In genomic region chr6:18154507-18155272, GRCh38 we compare ENCODE assay signal across 1 cellular context.
TF ChIP-seq lines count a peak whose summit lies in the region.

Gene TPMT (minus strand): TSS chr6:18155077. CDS start chr6:18149127, 5,950 bp downstream.

TF ChIP-seq in HepG2, 621 proteins besides CTCF, POLR2A, EP300 and RAD21 (continued from another document and continues in another):
- TF ChIP-seq ZBTB49 (CRISPR knock-in tag; IDR thresholded peaks at IDR 0.05; ENCODE audit: borderline replicate concordance) (0 out of 2 replicates have a peak, but pooled peaks have one; percentile 33), PATZ1 (CRISPR knock-in tag; IDR thresholded peaks at IDR 0.05) (0 out of 2 replicates have a peak, but pooled peaks have one; percentile 8), ZIK1 (CRISPR knock-in tag; IDR thresholded peaks at IDR 0.05; ENCODE audit: borderline replicate concordance, low read depth) (no peak), ZNF839 (CRISPR knock-in tag; IDR thresholded peaks at IDR 0.05; ENCODE audit: borderline replicate concordance) (no peak), ZNF503 (CRISPR knock-in tag; IDR thresholded peaks at IDR 0.05) (no peak; the same call in 1 of the 2 replicates), ZNF230 (CRISPR knock-in tag; IDR thresholded peaks at IDR 0.05) (no peak), HMGXB4 (CRISPR knock-in tag; IDR thresholded peaks at IDR 0.05; ENCODE audit: borderline replicate concordance in 1 of 2, low read depth in 1 of 2) (no peak), ZNF557 (CRISPR knock-in tag; IDR thresholded peaks at IDR 0.05) (no peak), ZNF275 (CRISPR knock-in tag; IDR thresholded peaks at IDR 0.05; ENCODE audit: borderline replicate concordance) (peak; percentile 14), CEBPB (IDR thresholded peaks at IDR 0.05; ENCODE audit: borderline replicate concordance, low read depth, low read length) (no peak), GZF1 (CRISPR knock-in tag; IDR thresholded peaks at IDR 0.05) (no peak), SPEN (CRISPR knock-in tag; IDR thresholded peaks at IDR 0.05; ENCODE audit: low read depth) (peak; percentile 1; the same call in 1 of the 2 replicates), ZNF460 (CRISPR knock-in tag; IDR thresholded peaks at IDR 0.05; ENCODE audit: borderline replicate concordance) (no peak; the same call in 1 of the 2 replicates), PHB2 (IDR thresholded peaks at IDR 0.05; ENCODE audit: partially characterized antibody) (no peak), POGZ (CRISPR knock-in tag; IDR thresholded peaks at IDR 0.05) (no peak; the same call in 1 of the 2 replicates), FOXK1 (CRISPR knock-in tag; IDR thresholded peaks at IDR 0.05; ENCODE audit: borderline replicate concordance, low read depth) (no peak), ZNF276 (CRISPR knock-in tag; IDR thresholded peaks at IDR 0.05; ENCODE audit: low read depth) (no peak), POGK (CRISPR knock-in tag; conservative IDR thresholded peaks at IDR 0.05) (no peak), FOXA3 (CRISPR knock-in tag; IDR thresholded peaks at IDR 0.05) (no peak), ZNF746 (CRISPR knock-in tag; IDR thresholded peaks at IDR 0.05) (no peak; the same call in 1 of the 2 replicates), POLR2G (IDR thresholded peaks at IDR 0.05; ENCODE audit: low read depth, low read length) (peak; percentile 66; the same call in 1 of the 2 replicates), SNAI1 (CRISPR knock-in tag; IDR thresholded peaks at IDR 0.05; ENCODE audit: borderline replicate concordance) (no peak), RBM39 (IDR thresholded peaks at IDR 0.05; ENCODE audit: low read depth, low read length, poor library complexity, severe bottlenecking) (no peak), ZNF354B (CRISPR knock-in tag; IDR thresholded peaks at IDR 0.05) (no peak)
- TF ChIP-seq, protein P1, sequence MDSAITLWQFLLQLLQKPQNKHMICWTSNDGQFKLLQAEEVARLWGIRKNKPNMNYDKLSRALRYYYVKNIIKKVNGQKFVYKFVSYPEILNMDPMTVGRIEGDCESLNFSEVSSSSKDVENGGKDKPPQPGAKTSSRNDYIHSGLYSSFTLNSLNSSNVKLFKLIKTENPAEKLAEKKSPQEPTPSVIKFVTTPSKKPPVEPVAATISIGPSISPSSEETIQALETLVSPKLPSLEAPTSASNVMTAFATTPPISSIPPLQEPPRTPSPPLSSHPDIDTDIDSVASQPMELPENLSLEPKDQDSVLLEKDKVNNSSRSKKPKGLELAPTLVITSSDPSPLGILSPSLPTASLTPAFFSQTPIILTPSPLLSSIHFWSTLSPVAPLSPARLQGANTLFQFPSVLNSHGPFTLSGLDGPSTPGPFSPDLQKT (CRISPR knock-in tag; IDR thresholded peaks at IDR 0.05; ENCODE audit: borderline replicate concordance), result no peak
- TF ChIP-seq, protein P2, sequence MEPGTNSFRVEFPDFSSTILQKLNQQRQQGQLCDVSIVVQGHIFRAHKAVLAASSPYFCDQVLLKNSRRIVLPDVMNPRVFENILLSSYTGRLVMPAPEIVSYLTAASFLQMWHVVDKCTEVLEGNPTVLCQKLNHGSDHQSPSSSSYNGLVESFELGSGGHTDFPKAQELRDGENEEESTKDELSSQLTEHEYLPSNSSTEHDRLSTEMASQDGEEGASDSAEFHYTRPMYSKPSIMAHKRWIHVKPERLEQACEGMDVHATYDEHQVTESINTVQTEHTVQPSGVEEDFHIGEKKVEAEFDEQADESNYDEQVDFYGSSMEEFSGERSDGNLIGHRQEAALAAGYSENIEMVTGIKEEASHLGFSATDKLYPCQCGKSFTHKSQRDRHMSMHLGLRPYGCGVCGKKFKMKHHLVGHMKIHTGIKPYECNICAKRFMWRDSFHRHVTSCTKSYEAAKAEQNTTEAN (CRISPR knock-in tag; conservative IDR thresholded peaks at IDR 0.05), result no peak
- TF ChIP-seq, protein P3, sequence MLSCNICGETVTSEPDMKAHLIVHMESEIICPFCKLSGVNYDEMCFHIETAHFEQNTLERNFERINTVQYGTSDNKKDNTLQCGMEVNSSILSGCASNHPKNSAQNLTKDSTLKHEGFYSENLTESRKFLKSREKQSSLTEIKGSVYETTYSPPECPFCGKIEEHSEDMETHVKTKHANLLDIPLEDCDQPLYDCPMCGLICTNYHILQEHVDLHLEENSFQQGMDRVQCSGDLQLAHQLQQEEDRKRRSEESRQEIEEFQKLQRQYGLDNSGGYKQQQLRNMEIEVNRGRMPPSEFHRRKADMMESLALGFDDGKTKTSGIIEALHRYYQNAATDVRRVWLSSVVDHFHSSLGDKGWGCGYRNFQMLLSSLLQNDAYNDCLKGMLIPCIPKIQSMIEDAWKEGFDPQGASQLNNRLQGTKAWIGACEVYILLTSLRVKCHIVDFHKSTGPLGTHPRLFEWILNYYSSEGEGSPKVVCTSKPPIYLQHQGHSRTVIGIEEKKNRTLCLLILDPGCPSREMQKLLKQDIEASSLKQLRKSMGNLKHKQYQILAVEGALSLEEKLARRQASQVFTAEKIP (CRISPR knock-in tag; IDR thresholded peaks at IDR 0.05; ENCODE audit: borderline replicate concordance), result no peak
- TF ChIP-seq, protein P4, sequence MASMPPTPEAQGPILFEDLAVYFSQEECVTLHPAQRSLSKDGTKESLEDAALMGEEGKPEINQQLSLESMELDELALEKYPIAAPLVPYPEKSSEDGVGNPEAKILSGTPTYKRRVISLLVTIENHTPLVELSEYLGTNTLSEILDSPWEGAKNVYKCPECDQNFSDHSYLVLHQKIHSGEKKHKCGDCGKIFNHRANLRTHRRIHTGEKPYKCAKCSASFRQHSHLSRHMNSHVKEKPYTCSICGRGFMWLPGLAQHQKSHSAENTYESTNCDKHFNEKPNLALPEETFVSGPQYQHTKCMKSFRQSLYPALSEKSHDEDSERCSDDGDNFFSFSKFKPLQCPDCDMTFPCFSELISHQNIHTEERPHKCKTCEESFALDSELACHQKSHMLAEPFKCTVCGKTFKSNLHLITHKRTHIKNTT (CRISPR knock-in tag; IDR thresholded peaks at IDR 0.05), result no peak
- TF ChIP-seq, protein P5, sequence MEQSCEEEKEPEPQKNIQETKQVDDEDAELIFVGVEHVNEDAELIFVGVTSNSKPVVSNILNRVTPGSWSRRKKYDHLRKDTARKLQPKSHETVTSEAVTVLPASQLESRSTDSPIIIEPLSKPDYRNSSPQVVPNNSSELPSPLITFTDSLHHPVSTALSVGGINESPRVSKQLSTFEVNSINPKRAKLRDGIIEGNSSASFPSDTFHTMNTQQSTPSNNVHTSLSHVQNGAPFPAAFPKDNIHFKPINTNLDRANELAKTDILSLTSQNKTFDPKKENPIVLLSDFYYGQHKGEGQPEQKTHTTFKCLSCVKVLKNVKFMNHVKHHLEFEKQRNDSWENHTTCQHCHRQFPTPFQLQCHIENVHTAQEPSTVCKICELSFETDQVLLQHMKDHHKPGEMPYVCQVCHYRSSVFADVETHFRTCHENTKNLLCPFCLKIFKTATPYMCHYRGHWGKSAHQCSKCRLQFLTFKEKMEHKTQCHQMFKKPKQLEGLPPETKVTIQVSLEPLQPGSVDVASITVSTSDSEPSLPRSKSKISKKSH (CRISPR knock-in tag; IDR thresholded peaks at IDR 0.05; ENCODE audit: borderline replicate concordance), result peak; percentile 65; the same call in 1 of the 2 replicates
